Comparison of ENCODE assay signal across 1 cellular context in genomic region chr4:184649971-184650855, GRCh38.
A peak's percentile ranks its signal among the peaks of the same experiment; 100 is the strongest.
TF ChIP-seq lines count a peak whose summit lies in the region.

No MANE protein-coding gene starts in this region.

TF ChIP-seq in HepG2, 621 proteins besides CTCF, POLR2A, EP300 and RAD21 (continued from another document):
- TF ChIP-seq ZFP91 (CRISPR knock-in tag; IDR thresholded peaks at IDR 0.05; ENCODE audit: borderline replicate concordance) = no peak; the same call in 1 of the 2 replicates
- TF ChIP-seq ZBTB34 (CRISPR knock-in tag; IDR thresholded peaks at IDR 0.05) = 0 out of 2 replicates have a peak, but pooled peaks have one; percentile 21
TF ChIP-seq in HepG2: peak in this region for 30.
